14 cellular contexts compared by ENCODE assay signal in the genomic region with DNA sequence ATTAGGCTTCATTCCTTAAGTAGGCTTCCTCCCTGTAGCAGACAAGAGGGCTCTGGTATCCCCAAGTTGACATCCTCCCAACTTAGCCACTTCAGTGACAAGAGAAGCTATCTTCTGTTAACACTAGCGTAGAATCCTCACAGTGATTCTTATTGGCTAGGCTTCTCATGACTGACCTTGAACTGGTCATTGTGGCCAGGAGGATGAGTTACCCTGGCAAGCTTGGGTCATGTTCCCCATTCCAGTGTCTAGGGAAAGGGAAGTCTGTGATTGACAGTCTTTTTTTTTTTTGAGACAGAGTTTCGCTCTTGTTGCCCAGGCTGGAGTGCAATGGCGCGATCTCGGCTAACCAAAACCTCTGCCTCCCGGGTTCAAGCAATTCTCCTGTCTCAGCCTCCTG. TPM values are rescaled to one million over a fixed set of nuclear protein-coding genes. Genes with fewer than 3 reads are reported as not detected.
A peak's percentile ranks its signal among the peaks of the same experiment; 100 is the strongest.
DNase-seq lines count a peak whose midpoint lies in the region; ATAC-seq and TF ChIP-seq lines count a peak whose summit lies in the region.
"Had no signal": no experiment of that assay in that cellular context is flagged by ENCODE, and none has a peak within 500 bp of the region (broad histone marks: within the 10 kb centered on the region; RNA-seq: fewer than 3 reads in every experiment).

No MANE protein-coding gene starts in this region.

- H3K27ac ChIP-seq in RWPE1 (peak overlapping the region; percentile 22; the same call in 1 of the 2 replicates), left lung (no peak overlapping the region), skeletal muscle tissue (ENCODE audit: low read depth, low read length) (peak overlapping the region; percentile 83)
- H3K27ac ChIP-seq: BLaER1 treated with 17β-estradiol and CSF1 and Interleukin-3, amounts not matched to agents 10 nM and 100 nM; HL-60 had no signal

- H3K36me3 ChIP-seq in left lung (peaks cover 0 to 12% of the 10 kb centered on the region in 2 donors), skeletal muscle tissue (ENCODE audit: control insufficient read depth in 3 of 3, insufficient read depth in 3 of 3, low read length in 3 of 3) (peaks cover 0 to 8% (median 6%) of the 10 kb centered on the region in 3 donors), HAP-1 (replicated peaks) (peaks cover 15% of the 10 kb centered on the region)

- peak; percentile 42 for ATAC-seq in left lung
- ATAC-seq: GM12878, HCT116 had no signal

- CTCF ChIA-PET in RWPE1 (lab: Yijun Ruan, JAX), result interaction anchor here (1.1 to 1.2 kb wide), 2 partner anchors 13 to 1047 kb away, joined by 3 read pairs; no protein-coding TSS in a partner anchor

- H3K27me3 ChIP-seq in left lung (no peaks in the 10 kb centered on the region), skeletal muscle tissue (ENCODE audit: control insufficient read depth in 3 of 3, insufficient read depth in 3 of 3, low read length in 3 of 3) (no peaks in the 10 kb centered on the region), HAP-1 (ENCODE audit: low read depth) (no peaks in the 10 kb centered on the region)
- H3K27me3 ChIP-seq: BLaER1 treated with 17β-estradiol and CSF1 and Interleukin-3, amounts not matched to agents 10 nM and 100 nM had no signal

- in situ Hi-C loops in HAP-1 (cut with MboI; ENCODE audit: low sequenced_read_pairs), result no loop called here

- peaks cover 0 to 3% of the 10 kb centered on the region in 2 donors for H3K4me1 ChIP-seq in left lung
- peaks cover 12 to 21% (median 14%) of the 10 kb centered on the region in 3 donors for H3K4me1 ChIP-seq in skeletal muscle tissue (ENCODE audit: control insufficient read depth in 3 of 3, insufficient read depth in 3 of 3, low read length in 3 of 3)
- H3K4me1 ChIP-seq in HAP-1, result peaks cover 3% of the 10 kb centered on the region

- peak overlapping the region in 1 of 3 donors; percentile 48 for H3K9ac ChIP-seq in skeletal muscle tissue (ENCODE audit: low read depth in 1 of 3, low read length in 3 of 3)
- H3K9ac ChIP-seq: BLaER1 treated with 17β-estradiol and CSF1 and Interleukin-3, amounts not matched to agents 10 nM and 100 nM had no signal

- DNase-seq in CD1c-positive myeloid dendritic cell (ENCODE audit: extremely low spot score) (peak; percentile 50), RWPE1 (ENCODE audit: low spot score) (no peak), left lung (no peak), NCI-H524 (lab: John Stamatoyannopoulos, UW) (no peak), NCI-H1694 (lab: John Stamatoyannopoulos, UW) (no peak), HAP-1 (ENCODE audit: low spot score in 2 of 2) (no peak)
- DNase-seq: ACHN; CD4-positive, alpha-beta memory T cell; DMS79 had no signal

- H3K4me3 ChIP-seq in left lung, result no peak overlapping the region
- H3K4me3 ChIP-seq in skeletal muscle tissue (ENCODE audit: low read length in 3 of 3), result peak overlapping the region in 2 of 3 donors; percentile 25 to 57
- no peak overlapping the region for H3K4me3 ChIP-seq in HAP-1
- H3K4me3 ChIP-seq: BLaER1 treated with 17β-estradiol and CSF1 and Interleukin-3, amounts not matched to agents 10 nM and 100 nM; GM12878 had no signal

- POLR2A ChIA-PET in RWPE1 (lab: Yijun Ruan, JAX; ENCODE audit: low non-redundant PET), result no interaction called here

- intact Hi-C loops in left lung (cut with DNase I), result no loop called here

- TF ChIP-seq CTCF in RWPE1 (conservative IDR thresholded peaks at IDR 0.05; ENCODE audit: low read depth), result no peak
- TF ChIP-seq CTCF in left lung (IDR thresholded peaks at IDR 0.05), result no peak

- no peaks in the 10 kb centered on the region for H3K9me3 ChIP-seq in left lung
- no peaks in the 10 kb centered on the region for H3K9me3 ChIP-seq in skeletal muscle tissue (ENCODE audit: control insufficient read depth in 3 of 3, low read length in 3 of 3)
- H3K9me3 ChIP-seq in HAP-1, result no peaks in the 10 kb centered on the region

RNA-seq across cellular contexts. Expression of a gene that starts 7.1 kb away (rescaled TPM):
- total RNA-seq in left lung (10 to 100 TPM; 13.6 to 14.0 TPM), skeletal muscle tissue (42.8 TPM)

Comparison
In these comparisons a context has a peak if more than half of its experiments do, and no peak if none do; other contexts are left out.
1. H3K27ac ChIP-seq: peak in RWPE1 (single experiment) and skeletal muscle tissue (single experiment); none in left lung (0 of 2).
2. H3K4me3 ChIP-seq: peak in skeletal muscle tissue (2 of 3); none in left lung (0 of 2) and HAP-1 (single experiment).